Comparison of ENCODE assay signal across 12 cellular contexts in genomic region chr20:32115196-32115767, GRCh38.
"Had no signal": no experiment of that assay in that cellular context is flagged by ENCODE, and none has a peak within 500 bp of the region (broad histone marks: within the 10 kb centered on the region; RNA-seq: fewer than 3 reads in every experiment).

No MANE protein-coding gene starts in this region.

- H3K4me3 ChIP-seq: skin epidermis had no signal

- H3K4me3 Mint-ChIP-seq: activated CD4-positive, alpha-beta memory T cell treated with anti-CD3 and anti-CD28 coated beads, Interleukin-2, amount 10 ng/mL, durations not matched to agents 7 days and 5 days; activated T-cell treated with anti-CD3 and anti-CD28 coated beads, Interleukin-2, amount 50 U/mL, for 72 hours; T-helper 2 cell treated with Interferon-gamma antibody and Interleukin-4, amounts not matched to agents 5 μg/mL and 100 μg/mL, for 36 hours had no signal

- FAIRE-seq: bronchial epithelial cell, colon, frontal cortex, kidney had no signal

- ATAC-seq: activated T-cell treated with anti-CD3 and anti-CD28 coated beads, Interleukin-2, amount 50 U/mL, for 72 hours had no signal

- H3K27me3 Mint-ChIP-seq: activated CD4-positive, alpha-beta memory T cell treated with anti-CD3 and anti-CD28 coated beads, Interleukin-2, amount 10 ng/mL, durations not matched to agents 7 days and 5 days had no signal

- H3K9me3 Mint-ChIP-seq: activated CD4-positive, alpha-beta memory T cell treated with anti-CD3 and anti-CD28 coated beads, Interleukin-2, amount 10 ng/mL, durations not matched to agents 7 days and 5 days; activated T-cell treated with anti-CD3 and anti-CD28 coated beads, Interleukin-2, amount 50 U/mL, for 72 hours; T-helper 2 cell treated with Interferon-gamma antibody and Interleukin-4, amounts not matched to agents 5 μg/mL and 100 μg/mL, for 36 hours had no signal

- H3K27ac Mint-ChIP-seq: activated CD4-positive, alpha-beta memory T cell treated with anti-CD3 and anti-CD28 coated beads, Interleukin-2, amount 10 ng/mL, durations not matched to agents 7 days and 5 days; activated T-cell treated with anti-CD3 and anti-CD28 coated beads, Interleukin-2, amount 50 U/mL, for 72 hours; T-helper 2 cell treated with Interferon-gamma antibody and Interleukin-4, amounts not matched to agents 5 μg/mL and 100 μg/mL, for 36 hours had no signal

- DNase-seq: activated CD4-positive, alpha-beta memory T cell treated with anti-CD3 and anti-CD28 coated beads, Interleukin-2, amount 10 ng/mL, durations not matched to agents 7 days and 5 days; activated CD4-positive, alpha-beta T cell treated with anti-CD3 and anti-CD28 coated beads for 1 hour; activated CD8-positive, alpha-beta memory T cell treated with anti-CD3 and anti-CD28 coated beads, Interleukin-2, amount 50 U/mL, for 4 hours; activated T-cell treated with anti-CD3 and anti-CD28 coated beads, Interleukin-2, amount 50 U/mL, for 72 hours; aorta; effector CD8-positive, alpha-beta T cell; kidney had no signal
